ENCODE assay signal across 1 cellular context in the genomic region with DNA sequence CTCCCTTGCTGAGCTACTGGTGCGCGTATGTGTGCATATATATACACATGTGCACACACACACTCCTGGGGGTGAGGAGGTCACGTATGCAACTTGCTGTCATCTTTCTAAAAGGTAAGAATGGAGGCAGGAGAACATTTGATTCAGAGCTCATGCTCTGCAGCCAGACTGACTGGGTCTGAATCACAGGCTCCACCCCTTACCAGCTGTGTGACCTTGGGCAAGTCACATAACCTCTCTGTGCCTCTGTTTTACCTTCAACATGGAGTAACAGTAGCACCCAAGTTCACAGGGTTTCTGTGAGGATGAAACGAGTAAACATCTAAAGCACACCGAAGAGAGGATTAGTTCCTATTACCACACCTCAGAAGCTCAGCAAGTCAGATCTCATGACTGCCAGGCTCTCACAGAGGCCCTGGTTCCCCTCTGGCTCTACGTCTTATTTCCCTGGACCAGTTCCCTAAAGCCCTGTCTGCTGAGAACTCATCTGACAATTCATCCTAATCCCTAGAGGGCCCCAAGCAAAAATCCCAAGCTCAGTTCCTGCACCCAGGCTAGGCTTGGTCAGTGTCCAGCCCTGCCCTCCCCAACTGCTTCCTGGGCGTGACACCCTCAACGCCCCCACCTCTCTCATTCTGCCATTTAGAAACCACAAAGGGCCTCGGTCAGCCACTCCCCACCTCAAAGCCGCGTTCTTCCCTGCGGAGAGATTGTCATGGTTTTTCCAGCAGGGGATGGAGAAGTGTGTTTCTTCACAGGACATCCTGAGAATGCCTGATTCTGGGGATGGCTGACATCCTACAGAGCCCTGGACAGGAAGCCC.
TF ChIP-seq lines count a peak whose summit lies in the region.

No MANE protein-coding gene starts in this region.

TF ChIP-seq in HEK293, 187 proteins besides CTCF, POLR2A, EP300 and RAD21 (continued from another document):
- TF ChIP-seq ZBTB11 (tag by site-specific recombination; conservative IDR thresholded peaks at IDR 0.05; ENCODE audit: low read depth), result no peak
- TF ChIP-seq ZFP37 (tag by site-specific recombination; IDR thresholded peaks at IDR 0.05), result no peak
- no peak for TF ChIP-seq AEBP2 (tag by site-specific recombination; IDR thresholded peaks at IDR 0.05; ENCODE audit: borderline replicate concordance)
- no peak for TF ChIP-seq SP2 (tag by site-specific recombination; IDR thresholded peaks at IDR 0.05)
- TF ChIP-seq ZNF214 (tag by site-specific recombination; IDR thresholded peaks at IDR 0.05; ENCODE audit: borderline replicate concordance), result no peak
- TF ChIP-seq ZNF175 (tag by site-specific recombination; IDR thresholded peaks at IDR 0.05), result no peak
- TF ChIP-seq ZBTB49 (tag by site-specific recombination; IDR thresholded peaks at IDR 0.05; ENCODE audit: low read depth), result no peak
- TF ChIP-seq GLI4 (tag by site-specific recombination; IDR thresholded peaks at IDR 0.05), result no peak
